In genomic region chr15:48963524-48964113, GRCh38 we compare ENCODE assay signal across 8 cellular contexts. TPM values are rescaled to one million over a fixed set of nuclear protein-coding genes. Genes with fewer than 3 reads are reported as not detected.
DNase-seq lines count a peak whose midpoint lies in the region; ATAC-seq, FAIRE-seq and TF ChIP-seq lines count a peak whose summit lies in the region.

Gene SHC4 (minus strand): TSS chr15:48963919. CDS start chr15:48963015, 904 bp downstream.

- under 1% methylated on average over 16 of the region's 16 CpGs for WGBS in urinary bladder

- no peaks in the 10 kb centered on the region for H3K36me3 ChIP-seq in urinary bladder (ENCODE audit: insufficient read depth)

- no peaks in the 10 kb centered on the region for H3K9me3 Mint-ChIP-seq in activated CD8-positive, alpha-beta memory T cell treated with anti-CD3 and anti-CD28 coated beads, Interleukin-2, amount 10 ng/mL, durations not matched to agents 7 days and 5 days (ENCODE audit: low read depth)

- peak; percentile 70 for FAIRE-seq in GM19239 (lab: Jason Lieb, UNC)

- peak; percentile 59 for ATAC-seq in activated CD8-positive, alpha-beta memory T cell treated with anti-CD3 and anti-CD28 coated beads, Interleukin-2, amount 10 ng/mL, durations not matched to agents 7 days and 5 days
- ATAC-seq in HG03469 (IDR thresholded peaks at IDR 0.05; ENCODE audit: unreplicated experiment), result no peak

- H3K27ac Mint-ChIP-seq in activated CD8-positive, alpha-beta memory T cell treated with anti-CD3 and anti-CD28 coated beads, Interleukin-2, amount 10 ng/mL, durations not matched to agents 7 days and 5 days, result peak within 1 kb of the TSS; percentile 86

- H3K27ac ChIP-seq in C4-2B (peak within 1 kb of the TSS; percentile 35), urinary bladder (ENCODE audit: low read depth) (no peak within 1 kb of the TSS)

- DNase-seq in GM19239 (ENCODE audit: insufficient read length, low spot score) (no peak), NCI-H146 treated with DMSO at 0.1 percent for 48 hours (lab: John Stamatoyannopoulos, UW; ENCODE audit: unreplicated experiment) (peak; percentile 55), fibroblast of villous mesenchyme (ENCODE audit: low read depth) (peak; percentile 83), myocyte (ENCODE audit: low read depth) (peak; percentile 84)
- peak; percentile 46 for DNase-seq in activated CD8-positive, alpha-beta memory T cell treated with anti-CD3 and anti-CD28 coated beads, Interleukin-2, amount 10 ng/mL, durations not matched to agents 7 days and 5 days

- peaks cover 5% of the 10 kb centered on the region for H3K36me3 Mint-ChIP-seq in activated CD8-positive, alpha-beta memory T cell treated with anti-CD3 and anti-CD28 coated beads, Interleukin-2, amount 10 ng/mL, durations not matched to agents 7 days and 5 days

- peak within 1 kb of the TSS; percentile 81 for H3K4me3 Mint-ChIP-seq in activated CD8-positive, alpha-beta memory T cell treated with anti-CD3 and anti-CD28 coated beads, Interleukin-2, amount 10 ng/mL, durations not matched to agents 7 days and 5 days

- peaks cover 56% of the 10 kb centered on the region for H3K4me1 Mint-ChIP-seq in activated CD8-positive, alpha-beta memory T cell treated with anti-CD3 and anti-CD28 coated beads, Interleukin-2, amount 10 ng/mL, durations not matched to agents 7 days and 5 days

- peak within 1 kb of the TSS; percentile 69 for H3K4me3 ChIP-seq in fibroblast of villous mesenchyme (ENCODE audit: low read depth, low read length)
- peak within 1 kb of the TSS; percentile 38 for H3K4me3 ChIP-seq in urinary bladder (ENCODE audit: low read depth, low read length)

- CTCF ChIA-PET in activated CD8-positive, alpha-beta memory T cell treated with anti-CD3 and anti-CD28 coated beads, Interleukin-2, amount 10 ng/mL, durations not matched to agents 7 days and 5 days (lab: Charles Lee), result interaction anchor here (0.7 to 6.5 kb wide), 8 partner anchors 9 to 153 kb away, joined by 3 to 86 read pairs (median 6); partner anchors contain the start of genes CEP152 and EID1

- H3K27me3 Mint-ChIP-seq in activated CD8-positive, alpha-beta memory T cell treated with anti-CD3 and anti-CD28 coated beads, Interleukin-2, amount 10 ng/mL, durations not matched to agents 7 days and 5 days, result peaks cover 12% of the 10 kb centered on the region

- H3K4me1 ChIP-seq in urinary bladder (ENCODE audit: insufficient read depth), result no peaks in the 10 kb centered on the region

- peak; percentile 64 for TF ChIP-seq CTCF in C4-2B (conservative IDR thresholded peaks at IDR 0.05)
- peak; percentile 32 for TF ChIP-seq CTCF in fibroblast of villous mesenchyme (IDR thresholded peaks at IDR 0.05; ENCODE audit: insufficient read depth, low read depth, low read length)

RNA-seq across cellular contexts. Expression of gene SHC4, which starts in this region (rescaled TPM):
- total RNA-seq in activated CD8-positive, alpha-beta memory T cell treated with anti-CD3 and anti-CD28 coated beads, Interleukin-2, amount 10 ng/mL, durations not matched to agents 7 days and 5 days, result 1 to 10 TPM; 3.0 to 9.8 TPM
- total RNA-seq in fibroblast of villous mesenchyme (2.3 and 3.5 TPM in 2 replicates), myocyte (1.1 and 2.9 TPM in 2 replicates), urinary bladder (8.8 TPM)
- polyA plus RNA-seq in myocyte (2012), result 1.4 TPM
- polyA plus RNA-seq in urinary bladder, result 0.68 TPM
